32 cellular contexts compared by ENCODE assay signal in genomic region chr12:49259452-49259851, GRCh38. TPM values are rescaled to one million over a fixed set of nuclear protein-coding genes. Genes with fewer than 3 reads are reported as not detected.
DNase-seq lines count a peak whose midpoint lies in the region; ATAC-seq, FAIRE-seq and TF ChIP-seq lines count a peak whose summit lies in the region.
"Had no signal": no experiment of that assay in that cellular context is flagged by ENCODE, and none has a peak within 500 bp of the region (broad histone marks: within the 10 kb centered on the region; RNA-seq: fewer than 3 reads in every experiment).

No MANE protein-coding gene starts in this region.

- H3K27ac Mint-ChIP-seq in activated CD4-positive, alpha-beta T cell treated with anti-CD3 and anti-CD28 coated beads for 36 hours: no peak overlapping the region
- H3K27ac Mint-ChIP-seq in chondrocyte (ENCODE audit: unreplicated experiment): peak overlapping the region; percentile 93
- H3K27ac Mint-ChIP-seq: activated T-cell treated with anti-CD3 and anti-CD28 coated beads, Interleukin-2, amount 50 U/mL, for 72 hours; natural killer cell treated with Interleukin-12 subunit alpha and Interleukin-12 subunit beta and Interleukin-15 and Interleukin-18, amount 100 ng/mL, for 72 hours; stimulated activated effector memory CD8-positive, alpha-beta T cell treated with anti-CD3 and anti-CD28 coated beads, Interleukin-12 subunit alpha, Interleukin-12 subunit beta, amount 100 ng/mL, for 72 hours; T-cell had no signal

- no peak for TF ChIP-seq CTCF in chondrocyte (IDR thresholded peaks at IDR 0.05)
- TF ChIP-seq CTCF in keratinocyte (optimal IDR thresholded peaks at IDR 0.05 in 1 of 3, IDR thresholded peaks at IDR 0.05 in 1 of 3, conservative IDR thresholded peaks at IDR 0.05 in 1 of 3; ENCODE audit: extremely low read depth in 1 of 3, insufficient read depth in 2 of 3, low read length in 3 of 3): no peak

- no peak overlapping the region for H3K4me3 ChIP-seq in keratinocyte (ENCODE audit: control insufficient read depth in 2 of 3, extremely low read depth in 1 of 3, insufficient read depth in 2 of 3, low read depth in 1 of 3, low read length in 3 of 3)
- H3K4me3 ChIP-seq: heart left ventricle, prostate gland, testis had no signal

- H3K27ac ChIP-seq in keratinocyte (ENCODE audit: control insufficient read depth, insufficient read depth, low read length): peak overlapping the region; percentile 54
- H3K27ac ChIP-seq: prostate gland had no signal

- H3K4me1 Mint-ChIP-seq in activated CD4-positive, alpha-beta T cell treated with anti-CD3 and anti-CD28 coated beads for 36 hours: peaks cover 16% of the 10 kb centered on the region
- peaks cover 34% of the 10 kb centered on the region for H3K4me1 Mint-ChIP-seq in chondrocyte (ENCODE audit: low read depth)

- H3K9me3 ChIP-seq in keratinocyte (ENCODE audit: control insufficient read depth, low read depth, low read length): no peaks in the 10 kb centered on the region
- H3K9me3 ChIP-seq: heart left ventricle, prostate gland, testis had no signal

- CTCF ChIA-PET in activated CD4-positive, alpha-beta T cell treated with anti-CD3 and anti-CD28 coated beads for 36 hours (lab: Charles Lee): interaction anchor here (1.8 kb wide), 1 partner anchor 29 kb away, joined by 3 read pairs; no protein-coding TSS in a partner anchor

- no peaks in the 10 kb centered on the region for H3K9me1 ChIP-seq in keratinocyte (ENCODE audit: control insufficient read depth, extremely low read depth, insufficient read depth, low read length)

- no peaks in the 10 kb centered on the region for H3K27me3 Mint-ChIP-seq in activated CD4-positive, alpha-beta T cell treated with anti-CD3 and anti-CD28 coated beads for 36 hours
- no peaks in the 10 kb centered on the region for H3K27me3 Mint-ChIP-seq in chondrocyte (ENCODE audit: low read depth)
- H3K27me3 Mint-ChIP-seq: natural killer cell treated with Interleukin-12 subunit alpha and Interleukin-12 subunit beta and Interleukin-15 and Interleukin-18, amount 100 ng/mL, for 72 hours; T-cell had no signal

- no peaks in the 10 kb centered on the region for H4K20me1 ChIP-seq in keratinocyte (ENCODE audit: control insufficient read depth, extremely low read depth, insufficient read depth, low read length)

- POLR2A ChIA-PET in activated CD4-positive, alpha-beta T cell treated with anti-CD3 and anti-CD28 coated beads for 36 hours (lab: Charles Lee): no interaction called here

- H3K9me3 Mint-ChIP-seq in activated CD4-positive, alpha-beta T cell treated with anti-CD3 and anti-CD28 coated beads for 36 hours (ENCODE audit: low read depth): no peaks in the 10 kb centered on the region
- H3K9me3 Mint-ChIP-seq in chondrocyte (ENCODE audit: low read depth): no peaks in the 10 kb centered on the region
- H3K9me3 Mint-ChIP-seq: activated T-cell treated with anti-CD3 and anti-CD28 coated beads, Interleukin-2, amount 50 U/mL, for 72 hours; natural killer cell treated with Interleukin-12 subunit alpha and Interleukin-12 subunit beta and Interleukin-15 and Interleukin-18, amount 100 ng/mL, for 72 hours; stimulated activated effector memory CD8-positive, alpha-beta T cell treated with anti-CD3 and anti-CD28 coated beads, Interleukin-12 subunit alpha, Interleukin-12 subunit beta, amount 100 ng/mL, for 72 hours; T-cell had no signal

- peak; percentile 23 for ATAC-seq in activated CD4-positive, alpha-beta T cell treated with anti-CD3 and anti-CD28 coated beads for 36 hours
- no peak for ATAC-seq in HG03139 (IDR thresholded peaks at IDR 0.05; ENCODE audit: unreplicated experiment)
- ATAC-seq in left colon: no peak
- ATAC-seq: HCT116; heart left ventricle; left lobe of liver; natural killer cell treated with Interleukin-12 subunit alpha and Interleukin-12 subunit beta and Interleukin-15 and Interleukin-18, amount 100 ng/mL, for 72 hours; stimulated activated effector memory CD8-positive, alpha-beta T cell treated with anti-CD3 and anti-CD28 coated beads, Interleukin-12 subunit alpha, Interleukin-12 subunit beta, amount 100 ng/mL, for 72 hours; T-cell had no signal

- no peak overlapping the region for H3K4me3 Mint-ChIP-seq in activated CD4-positive, alpha-beta T cell treated with anti-CD3 and anti-CD28 coated beads for 36 hours
- peak overlapping the region; percentile 9 for H3K4me3 Mint-ChIP-seq in chondrocyte (ENCODE audit: unreplicated experiment)
- H3K4me3 Mint-ChIP-seq: natural killer cell treated with Interleukin-12 subunit alpha and Interleukin-12 subunit beta and Interleukin-15 and Interleukin-18, amount 100 ng/mL, for 72 hours; stimulated activated effector memory CD8-positive, alpha-beta T cell treated with anti-CD3 and anti-CD28 coated beads, Interleukin-12 subunit alpha, Interleukin-12 subunit beta, amount 100 ng/mL, for 72 hours; T-cell had no signal

- peaks cover 4% of the 10 kb centered on the region for H3K79me2 ChIP-seq in keratinocyte (ENCODE audit: control insufficient read depth, insufficient read depth, low read length)

- no peak overlapping the region for H3K9ac ChIP-seq in keratinocyte (ENCODE audit: control insufficient read depth, extremely low read depth, insufficient read depth, low read length)

- H3K36me3 Mint-ChIP-seq in activated CD4-positive, alpha-beta T cell treated with anti-CD3 and anti-CD28 coated beads for 36 hours (ENCODE audit: low read depth): peaks cover 5% of the 10 kb centered on the region
- H3K36me3 Mint-ChIP-seq in chondrocyte (ENCODE audit: low read depth): no peaks in the 10 kb centered on the region
- H3K36me3 Mint-ChIP-seq: natural killer cell treated with Interleukin-12 subunit alpha and Interleukin-12 subunit beta and Interleukin-15 and Interleukin-18, amount 100 ng/mL, for 72 hours; T-cell had no signal

- dilution Hi-C loops in keratinocyte (cut with MboI; ENCODE audit: extremely low pct_ligation_motif_present, low sequenced_read_pairs): no loop called here

- no peaks in the 10 kb centered on the region for H3K36me3 ChIP-seq in keratinocyte (ENCODE audit: control insufficient read depth in 2 of 2, extremely low read depth in 1 of 2, insufficient read depth in 2 of 2, low read length in 2 of 2)
- H3K36me3 ChIP-seq: prostate gland had no signal

- intact Hi-C loops in activated CD4-positive, alpha-beta T cell treated with anti-CD3 and anti-CD28 coated beads for 36 hours (cut with DNase I, micrococcal nuclease): no loop called here
- intact Hi-C loops in left colon (cut with DNase I, micrococcal nuclease): no loop called here

- no peak overlapping the region for H2AFZ ChIP-seq in keratinocyte (ENCODE audit: control insufficient read depth, low read length)

- peak overlapping the region; percentile 41 for H3K4me2 ChIP-seq in keratinocyte (ENCODE audit: control insufficient read depth, extremely low read depth, insufficient read depth, low read depth, low read length)

- no peaks in the 10 kb centered on the region for H3K27me3 ChIP-seq in keratinocyte (ENCODE audit: control insufficient read depth, extremely low read depth, insufficient read depth, low read length)
- H3K27me3 ChIP-seq: heart left ventricle, testis had no signal

- H3K4me1 ChIP-seq in keratinocyte (ENCODE audit: control insufficient read depth, extremely low read depth, insufficient read depth, low read length): peaks cover 35% of the 10 kb centered on the region
- H3K4me1 ChIP-seq: prostate gland had no signal

- no peak for FAIRE-seq in keratinocyte (lab: Jason Lieb, UNC)
- FAIRE-seq: GM12892 had no signal

- DNase-seq in activated CD4-positive, alpha-beta T cell treated with anti-CD3 and anti-CD28 coated beads for 36 hours: no peak
- DNase-seq in activated CD4-positive, alpha-beta T cell treated with anti-CD3 and anti-CD28 coated beads for 1 hour: no peak
- no peak for DNase-seq in chondrocyte (ENCODE audit: low spot score)
- no peak for DNase-seq in keratinocyte (ENCODE audit: low read depth, low spot score)
- DNase-seq in 8988T: no peak
- no peak for DNase-seq in NCI-H446 (lab: John Stamatoyannopoulos, UW)
- no peak for DNase-seq in left colon
- DNase-seq: activated CD4-positive, alpha-beta T cell treated with anti-CD3 and anti-CD28 coated beads for 4 hours; activated naive CD4-positive, alpha-beta T cell treated with anti-CD3 and anti-CD28 coated beads, Interleukin-2, amount 50 U/mL, for 16 hours; activated T-cell treated with anti-CD3 and anti-CD28 coated beads, Interleukin-2, amount 50 U/mL, for 72 hours; anterior cingulate cortex; cerebellar nuclear complex; DND-41; effector CD8-positive, alpha-beta T cell; heart left ventricle; midbrain; NCI-H1092; NCI-H1930; NCI-H226; NCI-H774; SHP77; stimulated activated CD4-positive, alpha-beta T cell treated with anti-CD3 and anti-CD28 coated beads, Interleukin-2, amount 100 ng/mL, for 24 hours; T-cell; testis had no signal

RNA-seq across cellular contexts. Expression of gene TUBA1C, which starts 5.4 kb away (rescaled TPM):
- 100 to 1,000 TPM; 276 to 338 TPM for total RNA-seq in activated CD4-positive, alpha-beta T cell treated with anti-CD3 and anti-CD28 coated beads for 36 hours
- total RNA-seq in chondrocyte (171 to 200 TPM (median 176 TPM) in 3 replicates), left colon (100 to 1,000 TPM; 260 to 267 TPM)
- polyA plus RNA-seq in keratinocyte: 1,709 to 2,744 TPM (median 1,922 TPM) in 3 replicates
- 114 TPM for polyA plus RNA-seq in keratinocyte (2011; ENCODE audit: low read depth)
- 1,615 and 1,811 TPM in 2 replicates for polyA plus RNA-seq in keratinocyte (2011; cell fraction: cytosol; rRNA removed)
- polyA plus RNA-seq in keratinocyte (2011; cell fraction: nucleus; rRNA removed): 1,728 and 2,016 TPM in 2 replicates
- polyA plus RNA-seq in keratinocyte (2012; ENCODE audit: low replicate concordance): 503 and 904 TPM in 2 replicates
- polyA minus RNA-seq in keratinocyte: 2,940 to 3,265 TPM (median 3,131 TPM) in 3 replicates
- polyA minus RNA-seq in keratinocyte (2011; cell fraction: cytosol; rRNA and poly(A)+ RNA removed): 727 TPM
- 648 and 768 TPM in 2 replicates for polyA minus RNA-seq in keratinocyte (2011; cell fraction: nucleus; rRNA and poly(A)+ RNA removed)

RNA-seq across cellular contexts. Expression of gene PRPH, which starts 35.5 kb away (rescaled TPM):
- not detected for total RNA-seq in activated CD4-positive, alpha-beta T cell treated with anti-CD3 and anti-CD28 coated beads for 36 hours
- not detected in 3 replicates for total RNA-seq in chondrocyte
- 0.05 to 0.11 TPM (median 0.08 TPM) in 3 replicates for polyA plus RNA-seq in keratinocyte
- not detected for polyA plus RNA-seq in keratinocyte (2011; ENCODE audit: low read depth)
- polyA plus RNA-seq in keratinocyte (2011; cell fraction: cytosol; rRNA removed): not detected in 2 replicates
- polyA plus RNA-seq in keratinocyte (2011; cell fraction: nucleus; rRNA removed): 0.10 TPM in 1 of 2 replicates, not detected in the other
- polyA plus RNA-seq in keratinocyte (2012; ENCODE audit: low replicate concordance): not detected in 2 replicates
- not detected in 3 replicates for polyA minus RNA-seq in keratinocyte
- not detected for polyA minus RNA-seq in keratinocyte (2011; cell fraction: cytosol; rRNA and poly(A)+ RNA removed)
- polyA minus RNA-seq in keratinocyte (2011; cell fraction: nucleus; rRNA and poly(A)+ RNA removed): not detected in 2 replicates
- total RNA-seq in left colon: 10 to 100 TPM in 1 of 2 donors, 1 to 10 TPM in 1; 5.5 to 14.3 TPM
- total RNA-seq: left lobe of liver; natural killer cell treated with Interleukin-12 subunit alpha and Interleukin-12 subunit beta and Interleukin-15 and Interleukin-18, amount 100 ng/mL, for 72 hours; T-cell had no signal
- polyA plus RNA-seq: BJ had no signal
